In the genomic region with DNA sequence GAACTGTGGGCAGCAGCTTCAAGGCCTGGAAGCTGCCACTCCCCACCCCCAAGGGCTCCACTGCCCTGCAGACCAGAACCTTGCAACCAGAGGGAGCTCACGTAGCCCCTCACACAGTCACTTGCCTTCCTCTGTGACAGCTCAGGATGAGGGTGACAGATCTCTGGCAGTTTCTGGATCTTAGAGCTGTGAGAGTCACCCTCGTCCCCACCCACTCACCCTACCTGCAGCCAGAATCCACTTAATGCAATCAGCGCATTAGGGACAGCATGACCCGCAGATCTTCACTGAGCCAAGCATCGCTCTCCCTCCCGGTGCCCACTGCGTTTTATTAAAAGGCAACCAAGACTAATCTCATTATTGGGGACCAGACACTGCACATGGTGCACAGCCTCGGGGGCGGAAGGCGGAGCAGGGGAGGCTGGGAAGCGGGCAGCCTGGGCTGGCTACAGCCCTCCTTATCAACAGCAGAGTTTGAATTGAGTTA, we compare ENCODE assay signal across 11 cellular contexts. TPM values are rescaled to one million over a fixed set of nuclear protein-coding genes. Genes with fewer than 3 reads are reported as not detected.
DNase-seq lines count a peak whose midpoint lies in the region; ATAC-seq, FAIRE-seq and TF ChIP-seq lines count a peak whose summit lies in the region.
"Had no signal": no experiment of that assay in that cellular context is flagged by ENCODE, and none has a peak within 500 bp of the region (broad histone marks: within the 10 kb centered on the region; RNA-seq: fewer than 3 reads in every experiment).

No MANE protein-coding gene starts in this region.

- FAIRE-seq in H54 (lab: Jason Lieb, UNC): no peak

- DNase-seq in HFF-Myc (ENCODE audit: extremely low read depth, low read depth) (no peak), epidermal melanocyte (ENCODE audit: insufficient read length, low spot score) (no peak), H54 (ENCODE audit: insufficient read length, low spot score) (no peak)
- no peak for DNase-seq in activated CD8-positive, alpha-beta T cell treated with anti-CD3 and anti-CD28 coated beads, Interleukin-2, amount 10 ng/mL, durations not matched to agents 7 days and 5 days
- DNase-seq: central memory CD4-positive, alpha-beta T cell; stimulated activated CD4-positive, alpha-beta T cell treated with anti-CD3 and anti-CD28 coated beads, Interleukin-12 subunit alpha, Interleukin-12 subunit beta, amount 100 ng/mL, for 4 hours; substantia nigra had no signal

- H3K36me3 ChIP-seq in DOHH2 (ENCODE audit: control insufficient read depth, low read length) (no peaks in the 10 kb centered on the region), mucosa of stomach (ENCODE audit: control insufficient read depth, insufficient read depth, low read length) (no peaks in the 10 kb centered on the region)

- ATAC-seq in activated CD8-positive, alpha-beta T cell treated with anti-CD3 and anti-CD28 coated beads, Interleukin-2, amount 10 ng/mL, durations not matched to agents 7 days and 5 days: no peak
- ATAC-seq in HG02798 (IDR thresholded peaks at IDR 0.05; ENCODE audit: poor library complexity, unreplicated experiment): no peak
- ATAC-seq: activated CD4-positive, CD25-positive, alpha-beta regulatory T cell treated with anti-CD3 and anti-CD28 coated beads, Interleukin-2, amount 50 U/mL, for 24 hours had no signal

- no peak overlapping the region for H3K4me2 ChIP-seq in DOHH2 (ENCODE audit: low read length)

- H3K9me3 ChIP-seq in DOHH2 (ENCODE audit: control insufficient read depth, insufficient read depth, low read length) (no peaks in the 10 kb centered on the region), mucosa of stomach (ENCODE audit: control insufficient read depth, low read length) (no peaks in the 10 kb centered on the region)

- no peak for TF ChIP-seq POLR2A in H54 (IDR thresholded peaks at IDR 0.05; ENCODE audit: low read depth, low read length)

- TF ChIP-seq CTCF in DOHH2 (IDR thresholded peaks at IDR 0.05; ENCODE audit: low read depth, low read length, poor library complexity, severe bottlenecking): peak; percentile 10
- peak; percentile 19 for TF ChIP-seq CTCF in HFF-Myc (IDR thresholded peaks at IDR 0.05; ENCODE audit: low read depth, low read length, missing control alignments)

- no peak overlapping the region for H3K4me3 Mint-ChIP-seq in activated CD8-positive, alpha-beta T cell treated with anti-CD3 and anti-CD28 coated beads, Interleukin-2, amount 10 ng/mL, durations not matched to agents 7 days and 5 days

- H3K27me3 ChIP-seq in DOHH2 (ENCODE audit: control insufficient read depth, low read length): peaks cover 30% of the 10 kb centered on the region
- no peaks in the 10 kb centered on the region for H3K27me3 ChIP-seq in mucosa of stomach (ENCODE audit: control insufficient read depth, insufficient read depth, low read length)

- H3F3A ChIP-seq in DOHH2 (ENCODE audit: control insufficient read depth, insufficient read depth): no peaks in the 10 kb centered on the region

- POLR2A ChIA-PET in activated CD8-positive, alpha-beta T cell treated with anti-CD3 and anti-CD28 coated beads, Interleukin-2, amount 10 ng/mL, durations not matched to agents 7 days and 5 days (lab: Charles Lee): no interaction called here

- CTCF ChIA-PET in activated CD8-positive, alpha-beta T cell treated with anti-CD3 and anti-CD28 coated beads, Interleukin-2, amount 10 ng/mL, durations not matched to agents 7 days and 5 days (lab: Charles Lee): interaction anchor here (0.9 to 3.8 kb wide), 8 partner anchors 10 to 169 kb away, joined by 3 to 20 read pairs (median 6); no protein-coding TSS in a partner anchor

- no peaks in the 10 kb centered on the region for H4K20me1 ChIP-seq in DOHH2 (ENCODE audit: control insufficient read depth, insufficient read depth, low read depth, low read length)

- no peaks in the 10 kb centered on the region for H3K79me2 ChIP-seq in DOHH2 (ENCODE audit: control insufficient read depth, low read length)

- H3K4me3 ChIP-seq in DOHH2 (ENCODE audit: low read length): no peak overlapping the region
- no peak overlapping the region for H3K4me3 ChIP-seq in HFF-Myc (replicated peaks; ENCODE audit: low read depth, low read length)
- no peak overlapping the region for H3K4me3 ChIP-seq in mucosa of stomach (ENCODE audit: low read length)

- H3K9ac ChIP-seq in mucosa of stomach (ENCODE audit: low read length): peak overlapping the region; percentile 5

- H3K27ac Mint-ChIP-seq in activated CD8-positive, alpha-beta T cell treated with anti-CD3 and anti-CD28 coated beads, Interleukin-2, amount 10 ng/mL, durations not matched to agents 7 days and 5 days: peak overlapping the region; percentile 35

- H3K9me3 Mint-ChIP-seq in activated CD8-positive, alpha-beta T cell treated with anti-CD3 and anti-CD28 coated beads, Interleukin-2, amount 10 ng/mL, durations not matched to agents 7 days and 5 days (ENCODE audit: insufficient read depth): no peaks in the 10 kb centered on the region

- peaks cover 33% of the 10 kb centered on the region for H3K4me1 Mint-ChIP-seq in activated CD8-positive, alpha-beta T cell treated with anti-CD3 and anti-CD28 coated beads, Interleukin-2, amount 10 ng/mL, durations not matched to agents 7 days and 5 days (ENCODE audit: low read depth)

- peaks cover 14% of the 10 kb centered on the region for H3K27me3 Mint-ChIP-seq in activated CD8-positive, alpha-beta T cell treated with anti-CD3 and anti-CD28 coated beads, Interleukin-2, amount 10 ng/mL, durations not matched to agents 7 days and 5 days (ENCODE audit: low read depth)

- peaks cover 9% of the 10 kb centered on the region; the same call in 1 of the 2 replicates for H3K4me1 ChIP-seq in DOHH2 (ENCODE audit: control insufficient read depth, low read length)
- peaks cover 47% of the 10 kb centered on the region for H3K4me1 ChIP-seq in mucosa of stomach (ENCODE audit: control insufficient read depth, insufficient read depth, low read length)

- H3K9me2 ChIP-seq in DOHH2 (replicated peaks; ENCODE audit: control insufficient read depth, low read length): no peaks in the 10 kb centered on the region

- no peaks in the 10 kb centered on the region for H3K36me3 Mint-ChIP-seq in activated CD8-positive, alpha-beta T cell treated with anti-CD3 and anti-CD28 coated beads, Interleukin-2, amount 10 ng/mL, durations not matched to agents 7 days and 5 days (ENCODE audit: low read depth)

- no peak overlapping the region for H3K27ac ChIP-seq in DOHH2 (ENCODE audit: low read depth, low read length)

RNA-seq across cellular contexts. Expression of a gene that starts 3.5 kb away (rescaled TPM):
- total RNA-seq in activated CD8-positive, alpha-beta T cell treated with anti-CD3 and anti-CD28 coated beads, Interleukin-2, amount 10 ng/mL, durations not matched to agents 7 days and 5 days: 1 to 10 TPM; 2.0 to 2.4 TPM

RNA-seq across cellular contexts. Expression of a gene that starts 34.3 kb away (rescaled TPM):
- under 1 TPM in 1 of 2 experiments, not detected in 1; 0.18 TPM for total RNA-seq in activated CD8-positive, alpha-beta T cell treated with anti-CD3 and anti-CD28 coated beads, Interleukin-2, amount 10 ng/mL, durations not matched to agents 7 days and 5 days
